In genomic region chr7:381211-382117, GRCh38 we compare ENCODE assay signal across 11 cellular contexts.
DNase-seq lines count a peak whose midpoint lies in the region; ATAC-seq and TF ChIP-seq lines count a peak whose summit lies in the region.
"Had no signal": no experiment of that assay in that cellular context is flagged by ENCODE, and none has a peak within 500 bp of the region (broad histone marks: within the 10 kb centered on the region; RNA-seq: fewer than 3 reads in every experiment).

No MANE protein-coding gene starts in this region.

- ATAC-seq in heart left ventricle (no peak), left ventricle myocardium superior (no peak), aorta (ENCODE audit: low FRiP score) (no peak), HG03342 (IDR thresholded peaks at IDR 0.05; ENCODE audit: unreplicated experiment) (no peak)

- H3K27me3 ChIP-seq in heart left ventricle = peaks cover 0 to 24% (median 12%) of the 10 kb centered on the region in 9 donors
- H3K27me3 ChIP-seq in neuronal stem cell (ENCODE audit: control insufficient read depth in 3 of 3, insufficient read depth in 3 of 3, low read depth in 1 of 3, low read length in 3 of 3) = peaks cover 0 to 26% (median 0%) of the 10 kb centered on the region in 3 experiments
- H3K27me3 ChIP-seq in aorta (ENCODE audit: control insufficient read depth in 1 of 2, insufficient read depth in 2 of 2, low read length in 1 of 2) = no peaks in the 10 kb centered on the region
- H3K27me3 ChIP-seq: transverse colon had no signal

- no peak overlapping the region for H4K91ac ChIP-seq in neuronal stem cell (ENCODE audit: low read depth, low read length, poor library complexity)

- no peak overlapping the region for H3K4me2 ChIP-seq in neuronal stem cell (ENCODE audit: insufficient read depth, low read length, poor library complexity, severe bottlenecking)

- H3K4me1 ChIP-seq in heart left ventricle (peaks cover 0 to 26% (median 9%) of the 10 kb centered on the region in 12 donors), neuronal stem cell (ENCODE audit: control insufficient read depth in 2 of 2, insufficient read depth in 1 of 2, low read depth in 1 of 2, low read length in 2 of 2) (peaks cover 9 to 19% of the 10 kb centered on the region in 2 donors), aorta (ENCODE audit: control insufficient read depth in 1 of 2, insufficient read depth in 2 of 2, low read length in 2 of 2) (no peaks in the 10 kb centered on the region)

- no peak overlapping the region for H3K14ac ChIP-seq in neuronal stem cell (ENCODE audit: low read length)

- peak overlapping the region; percentile 86 for H3K27ac Mint-ChIP-seq in activated naive CD4-positive, alpha-beta T cell treated with anti-CD3 and anti-CD28 coated beads, Interleukin-2, amount 50 U/mL, for 24 hours

- H2BK5ac ChIP-seq in neuronal stem cell (ENCODE audit: low read length) = no peak overlapping the region

- WGBS in heart left ventricle, 4 donors = 65 to 73% (median 66%) methylated on average over 20 to 24 of the region's 24 CpGs
- no CpG with 5 or more reads among the region's 24 CpGs for WGBS in neuronal stem cell (ENCODE audit: extremely low coverage in 2 of 2, insufficient read length in 2 of 2, insufficient replicate concordance in 1 of 2), 2 donors
- 85% methylated on average over 24 of the region's 24 CpGs for WGBS in aorta, 2 donors

- peak overlapping the region; percentile 50 for H4K8ac ChIP-seq in neuronal stem cell (ENCODE audit: low read depth, low read length)

- H3K36me3 ChIP-seq in heart left ventricle (no peaks in the 10 kb centered on the region), neuronal stem cell (replicated peaks in 1 of 2; ENCODE audit: control insufficient read depth in 2 of 2, insufficient read depth in 2 of 2, low read length in 2 of 2) (no peaks in the 10 kb centered on the region), aorta (ENCODE audit: control insufficient read depth in 1 of 2, insufficient read depth in 2 of 2, low read length in 1 of 2) (no peaks in the 10 kb centered on the region)
- H3K36me3 ChIP-seq: transverse colon had no signal

- H3K4me3 ChIP-seq in heart left ventricle = no peak overlapping the region
- H3K4me3 ChIP-seq in neuronal stem cell (ENCODE audit: low read length in 2 of 2) = no peak overlapping the region
- H3K4me3 ChIP-seq in aorta (ENCODE audit: low read length in 2 of 2) = no peak overlapping the region
- H3K4me3 ChIP-seq: transverse colon had no signal

- peak overlapping the region; percentile 87 for H2BK15ac ChIP-seq in neuronal stem cell (ENCODE audit: low read length)

- no peak overlapping the region for H3K27ac ChIP-seq in heart left ventricle
- H3K27ac ChIP-seq in neuronal stem cell (replicated peaks; ENCODE audit: low read length) = no peak overlapping the region
- H3K27ac ChIP-seq in aorta (ENCODE audit: low read depth in 1 of 2, low read length in 2 of 2) = no peak overlapping the region
- H3K27ac ChIP-seq: transverse colon had no signal

- peaks cover under 1% of the 10 kb centered on the region for H3K79me1 ChIP-seq in neuronal stem cell (ENCODE audit: low read depth, low read length)

- H2BK120ac ChIP-seq in neuronal stem cell (ENCODE audit: low read depth, low read length) = peak overlapping the region; percentile 95

- H3K4me1 Mint-ChIP-seq in activated naive CD4-positive, alpha-beta T cell treated with anti-CD3 and anti-CD28 coated beads, Interleukin-2, amount 50 U/mL, for 24 hours = peaks cover 27% of the 10 kb centered on the region

- H3K9me3 ChIP-seq in heart left ventricle (peaks cover 0 to 36% (median 14%) of the 10 kb centered on the region in 12 donors), neuronal stem cell (replicated peaks in 1 of 2; ENCODE audit: control insufficient read depth in 2 of 2, insufficient read depth in 1 of 2, low read depth in 1 of 2, low read length in 2 of 2) (peaks cover 0 to 7% of the 10 kb centered on the region in 2 donors), aorta (ENCODE audit: control insufficient read depth, low read length) (no peaks in the 10 kb centered on the region)

- peak; percentile 4 to 29 (median 15) for DNase-seq in heart left ventricle
- no peak for DNase-seq in left ventricle myocardium superior
- no peak for DNase-seq in neuronal stem cell (ENCODE audit: low spot score)
- peak; percentile 39 to 54 for DNase-seq in aorta
- DNase-seq in NCI-H2171 (lab: John Stamatoyannopoulos, UW) = no peak
- DNase-seq in AG08395 (ENCODE audit: low spot score) = no peak
- DNase-seq: erythroblast, NCI-H1436 treated with DMSO at 0.1 percent for 48 hours had no signal

- H3K4me3 Mint-ChIP-seq in activated naive CD4-positive, alpha-beta T cell treated with anti-CD3 and anti-CD28 coated beads, Interleukin-2, amount 50 U/mL, for 24 hours = peak overlapping the region; percentile 57

- peak overlapping the region; percentile 90 for H3K18ac ChIP-seq in neuronal stem cell (ENCODE audit: low read length)

- no peak overlapping the region for H2AFZ ChIP-seq in neuronal stem cell (ENCODE audit: low read length)

- H3K23ac ChIP-seq in neuronal stem cell (ENCODE audit: low read depth, low read length, poor library complexity) = no peak overlapping the region

- H3K4ac ChIP-seq in neuronal stem cell (ENCODE audit: low read length) = no peak overlapping the region

- H2AK5ac ChIP-seq in neuronal stem cell (ENCODE audit: low read depth, low read length) = peak overlapping the region; percentile 79

- H2BK12ac ChIP-seq in neuronal stem cell (ENCODE audit: low read length) = peak overlapping the region; percentile 46

- H3K36me3 Mint-ChIP-seq in activated naive CD4-positive, alpha-beta T cell treated with anti-CD3 and anti-CD28 coated beads, Interleukin-2, amount 50 U/mL, for 24 hours = peaks cover 8% of the 10 kb centered on the region

- H3K9me3 Mint-ChIP-seq in activated naive CD4-positive, alpha-beta T cell treated with anti-CD3 and anti-CD28 coated beads, Interleukin-2, amount 50 U/mL, for 24 hours = peaks cover 13% of the 10 kb centered on the region

- no peaks in the 10 kb centered on the region for H3K27me3 Mint-ChIP-seq in activated naive CD4-positive, alpha-beta T cell treated with anti-CD3 and anti-CD28 coated beads, Interleukin-2, amount 50 U/mL, for 24 hours

- intact Hi-C loops in heart left ventricle (cut with DNase I) = no loop called here
- intact Hi-C loops in left ventricle myocardium superior (cut with micrococcal nuclease) = no loop called here
- intact Hi-C loops in aorta (cut with DNase I) = no loop called here

- TF ChIP-seq POLR2A in heart left ventricle (IDR thresholded peaks at IDR 0.05) = no peak

- peak overlapping the region; percentile 85 for H3K9ac ChIP-seq in neuronal stem cell (ENCODE audit: low read depth, low read length, poor library complexity)

- TF ChIP-seq CTCF in heart left ventricle (IDR thresholded peaks at IDR 0.05) = no peak

Comparison
In these comparisons a context has a peak if more than half of its experiments do, and no peak if none do; other contexts are left out.
1. DNase-seq: peak in heart left ventricle (5 of 5) and aorta (2 of 2); none in left ventricle myocardium superior (single experiment), neuronal stem cell (single experiment), NCI-H2171 (single experiment) and AG08395 (single experiment).